ENCODE assay signal across 26 cellular contexts in genomic region chr20:50720582-50720981, GRCh38. TPM values are rescaled to one million over a fixed set of nuclear protein-coding genes. Genes with fewer than 3 reads are reported as not detected.
DNase-seq lines count a peak whose midpoint lies in the region; ATAC-seq and TF ChIP-seq lines count a peak whose summit lies in the region.
"Had no signal": no experiment of that assay in that cellular context is flagged by ENCODE, and none has a peak within 500 bp of the region (broad histone marks: within the 10 kb centered on the region; RNA-seq: fewer than 3 reads in every experiment).

No MANE protein-coding gene starts in this region.

- H3K27ac ChIP-seq in SK-N-SH (ENCODE audit: low read depth in 2 of 2, low read length in 1 of 2) (no peak overlapping the region), RWPE2 (ENCODE audit: poor library complexity, severe bottlenecking) (no peak overlapping the region), vagina (peak overlapping the region; percentile 74)
- H3K27ac ChIP-seq: 22Rv1, BLaER1, SJSA1 had no signal

- H2AFZ ChIP-seq in SK-N-SH (ENCODE audit: low read depth): no peak overlapping the region

- TF ChIP-seq EP300 in SK-N-SH (IDR thresholded peaks at IDR 0.05; ENCODE audit: borderline replicate concordance in 1 of 2, low read depth in 1 of 2, low read length in 1 of 2): no peak

- no peak overlapping the region for H3K9ac ChIP-seq in SK-N-SH
- H3K9ac ChIP-seq: BLaER1 had no signal

- POLR2A ChIA-PET in SK-N-SH (lab: Yijun Ruan, JAX): no interaction called here

- H3K4me1 ChIP-seq in SK-N-SH (ENCODE audit: control insufficient read depth in 1 of 2, insufficient read depth in 2 of 2, low read depth in 1 of 2, low read length in 1 of 2) (peaks cover 5 to 12% of the 10 kb centered on the region in 2 experiments; a peak in 3 of 4 replicates), RWPE2 (ENCODE audit: insufficient read depth, poor library complexity, severe bottlenecking) (peaks cover 14% of the 10 kb centered on the region), vagina (peaks cover 22% of the 10 kb centered on the region)
- H3K4me1 ChIP-seq: BLaER1 had no signal

- ATAC-seq in SK-N-SH treated with all-trans-retinoic acid at 6 μM for 48 hours: no peak
- ATAC-seq in RWPE2 (ENCODE audit: low read depth): no peak
- ATAC-seq in GM18511 (IDR thresholded peaks at IDR 0.05; ENCODE audit: unreplicated experiment): no peak
- ATAC-seq: PC-3 had no signal

- TF ChIP-seq CTCF in SK-N-SH (IDR thresholded peaks at IDR 0.05) (peak; percentile 14; the same call in 1 of the 2 replicates), RWPE2 (IDR thresholded peaks at IDR 0.05; ENCODE audit: poor library complexity, severe bottlenecking) (no peak), fibroblast of mammary gland (conservative IDR thresholded peaks at IDR 0.05; ENCODE audit: control insufficient read depth, insufficient read depth, low read depth, low read length) (peak; percentile 8), vagina (IDR thresholded peaks at IDR 0.05) (no peak)

- no peaks in the 10 kb centered on the region for H3K9me2 ChIP-seq in SK-N-SH

- intact Hi-C loops in vagina (cut with DNase I): no loop called here

- H3K36me3 ChIP-seq in SK-N-SH (replicated peaks in 1 of 2; ENCODE audit: control insufficient read depth in 1 of 2, insufficient read depth in 2 of 2, low read length in 1 of 2) (no peaks in the 10 kb centered on the region), RWPE2 (ENCODE audit: low read depth) (no peaks in the 10 kb centered on the region), vagina (no peaks in the 10 kb centered on the region), MG63 (no peaks in the 10 kb centered on the region)
- H3K36me3 ChIP-seq: BLaER1, SJSA1 had no signal

- TF ChIP-seq RAD21 in SK-N-SH (IDR thresholded peaks at IDR 0.05; ENCODE audit: low read length): no peak

- no peaks in the 10 kb centered on the region for H3K9me3 ChIP-seq in SK-N-SH
- no peaks in the 10 kb centered on the region for H3K9me3 ChIP-seq in RWPE2 (ENCODE audit: severe bottlenecking)
- no peaks in the 10 kb centered on the region for H3K9me3 ChIP-seq in vagina
- H3K9me3 ChIP-seq in MG63: no peaks in the 10 kb centered on the region
- H3K9me3 ChIP-seq: BLaER1, SJSA1 had no signal

- CTCF ChIA-PET in SK-N-SH (lab: Yijun Ruan, JAX): interaction anchor here (1.4 to 2.9 kb wide), 2 partner anchors 9 to 85 kb away, joined by 3 to 7 read pairs; no protein-coding TSS in a partner anchor

- no peak overlapping the region for H3K4me3 ChIP-seq in SK-N-SH (ENCODE audit: low read depth in 2 of 2, low read length in 1 of 2)
- no peak overlapping the region for H3K4me3 ChIP-seq in RWPE2 (ENCODE audit: severe bottlenecking)
- no peak overlapping the region for H3K4me3 ChIP-seq in fibroblast of mammary gland (ENCODE audit: control insufficient read depth, low read depth, low read length)
- H3K4me3 ChIP-seq in vagina: no peak overlapping the region
- H3K4me3 ChIP-seq in MG63: no peak overlapping the region
- H3K4me3 ChIP-seq: BLaER1, SJSA1 had no signal

- H3K27me3 ChIP-seq in SK-N-SH (ENCODE audit: insufficient read depth) (no peaks in the 10 kb centered on the region), RWPE2 (ENCODE audit: insufficient read depth, poor library complexity, severe bottlenecking) (no peaks in the 10 kb centered on the region), vagina (no peaks in the 10 kb centered on the region), MG63 (no peaks in the 10 kb centered on the region)
- H3K27me3 ChIP-seq: BLaER1, SJSA1 had no signal

- no peak for DNase-seq in SK-N-SH
- peak; percentile 11 for DNase-seq in RWPE2 (ENCODE audit: low spot score)
- no peak for DNase-seq in fibroblast of mammary gland (ENCODE audit: low read depth)
- no peak for DNase-seq in vagina (ENCODE audit: extremely low spot score in 2 of 2)
- no peak for DNase-seq in 8988T
- no peak for DNase-seq in MG63
- DNase-seq: CD4-positive, CD25-positive, alpha-beta regulatory T cell; COR-L47; DMS53; HCEC 1CT; KBM-7; MM.1S; NCI-H1694; NCI-H2029 treated with DMSO at 0.1 percent for 48 hours; NCI-H446 treated with DMSO at 0.1 percent for 48 hours; NCI-H526; NCI-H82; NK-92 treated with Interleukin-12 subunit alpha and Interleukin-12 subunit beta, amount 100 ng/mL, for 24 hours; PC-3; Right ventricle myocardium superior had no signal

- H3K79me2 ChIP-seq in SK-N-SH (ENCODE audit: insufficient read depth): no peaks in the 10 kb centered on the region

- H4K20me1 ChIP-seq in SK-N-SH (ENCODE audit: insufficient read depth): no peaks in the 10 kb centered on the region
- H4K20me1 ChIP-seq: BLaER1 had no signal

- no peak overlapping the region for H3K4me2 ChIP-seq in SK-N-SH
- H3K4me2 ChIP-seq: BLaER1 had no signal

- no peak for TF ChIP-seq POLR2A in vagina (IDR thresholded peaks at IDR 0.05)

- H3F3A ChIP-seq in SK-N-SH (replicated peaks; ENCODE audit: insufficient read depth): peaks cover 5% of the 10 kb centered on the region

TF ChIP-seq in SK-N-SH, 30 proteins besides CTCF, POLR2A, EP300 and RAD21 (continues in another document):
- TF ChIP-seq POLR2AphosphoS5 (IDR thresholded peaks at IDR 0.05; ENCODE audit: low read depth, low read length): no peak
- TF ChIP-seq USF1 (IDR thresholded peaks at IDR 0.05; ENCODE audit: borderline replicate concordance, low read depth): no peak
- no peak for TF ChIP-seq YY1 (IDR thresholded peaks at IDR 0.05; ENCODE audit: low read depth)
- TF ChIP-seq RFX5 (IDR thresholded peaks at IDR 0.05; ENCODE audit: low read length): no peak
- TF ChIP-seq GATA2 (CRISPR knock-in tag; IDR thresholded peaks at IDR 0.05): no peak
- TF ChIP-seq NFIC (IDR thresholded peaks at IDR 0.05; ENCODE audit: borderline replicate concordance): no peak
- TF ChIP-seq SMC3 (IDR thresholded peaks at IDR 0.05; ENCODE audit: low read depth, low read length): no peak
- TF ChIP-seq RXRA (IDR thresholded peaks at IDR 0.05; ENCODE audit: borderline replicate concordance, low read depth): no peak
- no peak for TF ChIP-seq MXI1 (IDR thresholded peaks at IDR 0.05; ENCODE audit: low read depth, low read length)
- TF ChIP-seq ELF1 (IDR thresholded peaks at IDR 0.05): no peak
- TF ChIP-seq RCOR1 (IDR thresholded peaks at IDR 0.05; ENCODE audit: low read length): no peak

TF ChIP-seq in SK-N-SH treated with all-trans-retinoic acid at 6 μM for 48 hours, 23 proteins besides CTCF, POLR2A, EP300 and RAD21:
- TF ChIP-seq ZFP30 (CRISPR knock-in tag; IDR thresholded peaks at IDR 0.05) (no peak), ZNF8 (CRISPR knock-in tag; IDR thresholded peaks at IDR 0.05) (no peak), TCF4 (CRISPR knock-in tag; IDR thresholded peaks at IDR 0.05; ENCODE audit: borderline replicate concordance) (no peak)

RNA-seq across cellular contexts. Expression of gene PARD6B, which starts 10.8 kb away (rescaled TPM):
- polyA plus RNA-seq in SK-N-SH (2012; rRNA removed): 0.49 and 0.57 TPM in 2 replicates
- 0.56 and 0.60 TPM in 2 replicates for polyA plus RNA-seq in SK-N-SH (2012; cell fraction: cytosol; rRNA removed)
- polyA plus RNA-seq in SK-N-SH (2012; cell fraction: nucleus; rRNA removed): 0.45 and 0.76 TPM in 2 replicates
- 4.7 TPM for total RNA-seq in vagina
- 2.0 and 2.4 TPM in 2 replicates for total RNA-seq in MG63 (2014; rRNA removed; shearing (Covaris generic); ENCODE audit: low replicate concordance)

RNA-seq across cellular contexts. Expression of gene RIPOR3, which starts 29.2 kb away (rescaled TPM):
- polyA plus RNA-seq in SK-N-SH (2012; rRNA removed): 1.0 and 1.2 TPM in 2 replicates
- 0.18 and 0.33 TPM in 2 replicates for polyA plus RNA-seq in SK-N-SH (2012; cell fraction: cytosol; rRNA removed)
- polyA plus RNA-seq in SK-N-SH (2012; cell fraction: nucleus; rRNA removed): 7.0 and 8.8 TPM in 2 replicates
- total RNA-seq in vagina: 38.1 TPM
- 0.07 TPM in 1 of 2 replicates, not detected in the other for total RNA-seq in MG63 (2014; rRNA removed; shearing (Covaris generic); ENCODE audit: low replicate concordance)
- total RNA-seq: HT1080 had no signal

Comparison
In these comparisons a context has a peak if more than half of its experiments do, and no peak if none do; other contexts are left out.
1. CTCF ChIP-seq: peak in SK-N-SH (single experiment) and fibroblast of mammary gland (single experiment); none in RWPE2 (single experiment) and vagina (0 of 3).
2. RNA of gene RIPOR3, which starts 29.2 kb away (total RNA-seq): 38.1 TPM in vagina (single experiment); 0.07 TPM in MG63; every median in the first group is over 10 times any median in the second.